Comparison of ENCODE assay signal across 1 cellular context in genomic region chr3:7238565-7239295, GRCh38.
TF ChIP-seq lines count a peak whose summit lies in the region.

No MANE protein-coding gene starts in this region.

TF ChIP-seq in K562, 482 proteins besides CTCF, POLR2A, EP300 and RAD21:
- TF ChIP-seq TCF7 (IDR thresholded peaks at IDR 0.05; ENCODE audit: borderline replicate concordance) (no peak), ATF1 (CRISPR knock-in tag; IDR thresholded peaks at IDR 0.05) (no peak), ATF1 (tag; IDR thresholded peaks at IDR 0.05) (no peak), TBP (optimal IDR thresholded peaks at IDR 0.05; ENCODE audit: low read depth, low read length) (no peak), ILF3 (IDR thresholded peaks at IDR 0.05; ENCODE audit: borderline replicate concordance) (no peak), CTBP1 (IDR thresholded peaks at IDR 0.05; ENCODE audit: borderline replicate concordance) (no peak), BRF1 (IDR thresholded peaks at IDR 0.05; ENCODE audit: borderline replicate concordance, extremely low read depth, insufficient read length) (no peak)
- TF ChIP-seq, protein P1, sequence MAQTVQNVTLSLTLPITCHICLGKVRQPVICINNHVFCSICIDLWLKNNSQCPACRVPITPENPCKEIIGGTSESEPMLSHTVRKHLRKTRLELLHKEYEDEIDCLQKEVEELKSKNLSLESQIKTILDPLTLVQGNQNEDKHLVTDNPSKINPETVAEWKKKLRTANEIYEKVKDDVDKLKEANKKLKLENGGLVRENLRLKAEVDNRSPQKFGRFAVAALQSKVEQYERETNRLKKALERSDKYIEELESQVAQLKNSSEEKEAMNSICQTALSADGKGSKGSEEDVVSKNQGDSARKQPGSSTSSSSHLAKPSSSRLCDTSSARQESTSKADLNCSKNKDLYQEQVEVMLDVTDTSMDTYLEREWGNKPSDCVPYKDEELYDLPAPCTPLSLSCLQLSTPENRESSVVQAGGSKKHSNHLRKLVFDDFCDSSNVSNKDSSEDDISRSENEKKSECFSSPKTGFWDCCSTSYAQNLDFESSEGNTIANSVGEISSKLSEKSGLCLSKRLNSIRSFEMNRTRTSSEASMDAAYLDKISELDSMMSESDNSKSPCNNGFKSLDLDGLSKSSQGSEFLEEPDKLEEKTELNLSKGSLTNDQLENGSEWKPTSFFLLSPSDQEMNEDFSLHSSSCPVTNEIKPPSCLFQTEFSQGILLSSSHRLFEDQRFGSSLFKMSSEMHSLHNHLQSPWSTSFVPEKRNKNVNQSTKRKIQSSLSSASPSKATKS (CRISPR knock-in tag; IDR thresholded peaks at IDR 0.05), result no peak
- TF ChIP-seq, protein P2, sequence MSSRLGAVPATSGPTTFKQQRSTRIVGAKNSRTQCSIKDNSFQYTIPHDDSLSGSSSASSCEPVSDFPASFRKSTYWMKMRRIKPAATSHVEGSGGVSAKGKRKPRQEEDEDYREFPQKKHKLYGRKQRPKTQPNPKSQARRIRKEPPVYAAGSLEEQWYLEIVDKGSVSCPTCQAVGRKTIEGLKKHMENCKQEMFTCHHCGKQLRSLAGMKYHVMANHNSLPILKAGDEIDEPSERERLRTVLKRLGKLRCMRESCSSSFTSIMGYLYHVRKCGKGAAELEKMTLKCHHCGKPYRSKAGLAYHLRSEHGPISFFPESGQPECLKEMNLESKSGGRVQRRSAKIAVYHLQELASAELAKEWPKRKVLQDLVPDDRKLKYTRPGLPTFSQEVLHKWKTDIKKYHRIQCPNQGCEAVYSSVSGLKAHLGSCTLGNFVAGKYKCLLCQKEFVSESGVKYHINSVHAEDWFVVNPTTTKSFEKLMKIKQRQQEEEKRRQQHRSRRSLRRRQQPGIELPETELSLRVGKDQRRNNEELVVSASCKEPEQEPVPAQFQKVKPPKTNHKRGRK (tag; IDR thresholded peaks at IDR 0.05), result peak; percentile 50
